8 cellular contexts compared by ENCODE assay signal in genomic region chr15:45705510-45706473, GRCh38.
DNase-seq lines count a peak whose midpoint lies in the region; TF ChIP-seq lines count a peak whose summit lies in the region.

No MANE protein-coding gene starts in this region.

- H3K9ac ChIP-seq in ES-I3 (ENCODE audit: low read depth, low read length) (peak overlapping the region; percentile 91), Loucy (ENCODE audit: low read depth, low read length, poor library complexity, severe bottlenecking) (peak overlapping the region; percentile 8)

- no peaks in the 10 kb centered on the region for H3K9me2 ChIP-seq in Loucy (replicated peaks; ENCODE audit: low read depth, low read length)

- H3K4me1 ChIP-seq in ES-I3 (ENCODE audit: insufficient read depth, low read length) (no peaks in the 10 kb centered on the region; the same call in 1 of the 2 replicates), HAP-1 (0 out of 2 replicates have a peak, but pooled peaks cover 4% of the 10 kb centered on the region), Loucy (ENCODE audit: insufficient read depth, low read length, poor library complexity, severe bottlenecking) (peaks cover 7% of the 10 kb centered on the region)

- no peaks in the 10 kb centered on the region for H3K9me3 ChIP-seq in ES-I3 (ENCODE audit: control insufficient read depth, insufficient read depth, low read length)
- H3K9me3 ChIP-seq in HAP-1, result no peaks in the 10 kb centered on the region
- H3K9me3 ChIP-seq in Loucy (ENCODE audit: insufficient read depth, low read depth, low read length), result no peaks in the 10 kb centered on the region

- TF ChIP-seq CTCF in Loucy (conservative IDR thresholded peaks at IDR 0.05; ENCODE audit: low read length), result peak; percentile 84

- no peaks in the 10 kb centered on the region for H3F3A ChIP-seq in Loucy (ENCODE audit: low read depth)

- H3K27me3 ChIP-seq in HAP-1 (ENCODE audit: low read depth), result no peaks in the 10 kb centered on the region
- no peaks in the 10 kb centered on the region for H3K27me3 ChIP-seq in Loucy (ENCODE audit: insufficient read depth, low read length, poor library complexity, severe bottlenecking)

- H3K36me3 ChIP-seq in ES-I3 (ENCODE audit: insufficient read depth, low read length), result no peaks in the 10 kb centered on the region
- no peaks in the 10 kb centered on the region for H3K36me3 ChIP-seq in HAP-1 (replicated peaks)
- no peaks in the 10 kb centered on the region for H3K36me3 ChIP-seq in Loucy (ENCODE audit: insufficient read depth, low read length)

- no peaks in the 10 kb centered on the region for H3K79me2 ChIP-seq in Loucy (ENCODE audit: insufficient read depth, low read length)

- DNase-seq in HAP-1 (ENCODE audit: low spot score in 2 of 2) (peak; percentile 66 to 85), SHP77 (lab: John Stamatoyannopoulos, UW) (peak; percentile 66 to 67), germinal center (ENCODE audit: low spot score) (peak; percentile 54), nucleus accumbens (lab: John Stamatoyannopoulos, UW) (peak in 53 of 56 donors; percentile 4 to 92 (median 57)), superior temporal gyrus (ENCODE audit: extremely low spot score) (peak; percentile 98)
- peak in 3 of 4 experiments; percentile 23 to 37 (median 26) for DNase-seq in activated naive CD4-positive, alpha-beta T cell (lab: John Stamatoyannopoulos, UW)

- in situ Hi-C loops in HAP-1 (cut with MboI; ENCODE audit: low sequenced_read_pairs), result no loop called here

- H4K20me1 ChIP-seq in Loucy (ENCODE audit: insufficient read depth, low read length, poor library complexity, severe bottlenecking), result no peaks in the 10 kb centered on the region

- H2AFZ ChIP-seq in Loucy (ENCODE audit: low read length), result peak overlapping the region; percentile 96

- H3K4me3 ChIP-seq in HAP-1, result peak overlapping the region; percentile 14
- peak overlapping the region; percentile 66 for H3K4me3 ChIP-seq in Loucy (ENCODE audit: low read length, poor library complexity, severe bottlenecking)

- H3K4me2 ChIP-seq in Loucy (ENCODE audit: low read depth, low read length, poor library complexity, severe bottlenecking), result peak overlapping the region; percentile 59

Comparison
In these comparisons a context has a peak if more than half of its experiments do, and no peak if none do; other contexts are left out.
1. Peak in every context shown above with its lines: DNase-seq and H3K4me3 ChIP-seq.
2. DNase-seq: peak in every context shown above with its lines; median percentile 98 in superior temporal gyrus; 76 in HAP-1; 66 in SHP77; 57 in nucleus accumbens; 54 in germinal center; 26 in activated naive CD4-positive, alpha-beta T cell.